ENCODE assay signal across 20 cellular contexts in genomic region chr17:66387391-66387981, GRCh38.
DNase-seq lines count a peak whose midpoint lies in the region; ATAC-seq, FAIRE-seq and TF ChIP-seq lines count a peak whose summit lies in the region.
"Had no signal": no experiment of that assay in that cellular context is flagged by ENCODE, and none has a peak within 500 bp of the region (broad histone marks: within the 10 kb centered on the region; RNA-seq: fewer than 3 reads in every experiment).

No MANE protein-coding gene starts in this region.

- peaks cover 35% of the 10 kb centered on the region for H4K20me1 ChIP-seq in IMR-90 (ENCODE audit: insufficient read depth, low read length)

- CTCF ChIA-PET in IMR-90 (lab: Yijun Ruan, JAX), result no interaction called here

- H3K18ac ChIP-seq in IMR-90 (ENCODE audit: low read depth, low read length), result no peak overlapping the region

- no peak overlapping the region for H2BK20ac ChIP-seq in IMR-90 (ENCODE audit: low read depth, low read length)

- H2AK9ac ChIP-seq in IMR-90 (replicated peaks; ENCODE audit: low read depth, low read length, poor library complexity), result peak overlapping the region; percentile 35

- H3K4me3 ChIP-seq in IMR-90 (ENCODE audit: insufficient read depth, low read depth, low read length) (no peak overlapping the region), pancreas (no peak overlapping the region)
- H3K4me3 ChIP-seq: esophagus muscularis mucosa, left ventricle myocardium inferior had no signal

- no TSS peak for BruUV-seq in IMR-90 (replicated peaks; lab: Mats Ljungman, UMichigan)

- peaks cover 63% of the 10 kb centered on the region for H3K4me1 Mint-ChIP-seq in activated CD4-positive, alpha-beta T cell treated with anti-CD3 and anti-CD28 coated beads, Interleukin-2, amount 10 ng/mL, durations not matched to agents 24 days and 14 days

- no peak for FAIRE-seq in pancreas (lab: Jason Lieb, UNC)
- FAIRE-seq: A204.1 had no signal

- no peak overlapping the region for H2BK15ac ChIP-seq in IMR-90 (ENCODE audit: low read depth, low read length)

- no peak overlapping the region for H2BK5ac ChIP-seq in IMR-90 (ENCODE audit: low read depth, low read length, poor library complexity, severe bottlenecking)

- peaks cover 3% of the 10 kb centered on the region for H3K9me1 ChIP-seq in IMR-90 (ENCODE audit: insufficient read depth, low read length)

- H4K91ac ChIP-seq in IMR-90 (ENCODE audit: insufficient read depth, low read depth, low read length), result no peak overlapping the region

- no peak overlapping the region for H3K56ac ChIP-seq in IMR-90 (ENCODE audit: extremely low read depth, insufficient read depth, low read length)

- no CpG with 5 or more reads among the region's 7 CpGs for WGBS in IMR-90 (ENCODE audit: extremely low coverage in 2 of 2, insufficient read length in 1 of 2), 2 experiments
- 75 to 79% methylated on average over 7 of the region's 7 CpGs for WGBS in pancreas, 2 donors

- H3K79me1 ChIP-seq in IMR-90 (ENCODE audit: low read depth in 1 of 2, low read length in 2 of 2), result peaks cover 35 to 82% of the 10 kb centered on the region in 2 experiments

- peaks cover 57% of the 10 kb centered on the region for H3K36me3 Mint-ChIP-seq in activated CD4-positive, alpha-beta T cell treated with anti-CD3 and anti-CD28 coated beads, Interleukin-2, amount 10 ng/mL, durations not matched to agents 24 days and 14 days (ENCODE audit: low read depth)

- TF ChIP-seq RAD21 in IMR-90 (IDR thresholded peaks at IDR 0.05; ENCODE audit: low read length), result no peak

- peaks cover 8% of the 10 kb centered on the region for H3K4me1 ChIP-seq in IMR-90 (ENCODE audit: control insufficient read depth, insufficient read depth, low read length)
- H3K4me1 ChIP-seq in pancreas, result peaks cover 0 to 14% (median 4%) of the 10 kb centered on the region in 3 donors
- H3K4me1 ChIP-seq: BE2C, left ventricle myocardium inferior, parathyroid adenoma had no signal

- in situ Hi-C loops in IMR-90 (cut with MboI; ENCODE audit: low sequenced_read_pairs), result no loop called here

- H3K27me3 Mint-ChIP-seq in activated CD4-positive, alpha-beta T cell treated with anti-CD3 and anti-CD28 coated beads, Interleukin-2, amount 10 ng/mL, durations not matched to agents 24 days and 14 days, result no peaks in the 10 kb centered on the region

- H2AFZ ChIP-seq in IMR-90 (replicated peaks; ENCODE audit: low read length, poor library complexity), result no peak overlapping the region
- H2AFZ ChIP-seq: parathyroid adenoma had no signal

- H2AK5ac ChIP-seq in IMR-90 (ENCODE audit: low read depth, low read length), result no peak overlapping the region

- no peak overlapping the region for H3K4me2 ChIP-seq in IMR-90 (ENCODE audit: low read depth, low read length)

- no peak overlapping the region for H3K4me3 Mint-ChIP-seq in activated CD4-positive, alpha-beta T cell treated with anti-CD3 and anti-CD28 coated beads, Interleukin-2, amount 10 ng/mL, durations not matched to agents 24 days and 14 days
- H3K4me3 Mint-ChIP-seq: activated T-helper 1 cell treated with anti-CD3 and anti-CD28 coated beads, Interleukin-12 subunit alpha, Interleukin-12 subunit beta, Interleukin-2, Interleukin-4 antibody, amounts not matched to agents 30 ng/mL and 10 ng/mL and 1 ng/mL, durations not matched to agents 14 hours and 24 hours and 36 hours had no signal

- H3K9me3 Mint-ChIP-seq in activated CD4-positive, alpha-beta T cell treated with anti-CD3 and anti-CD28 coated beads, Interleukin-2, amount 10 ng/mL, durations not matched to agents 24 days and 14 days, result no peaks in the 10 kb centered on the region
- H3K9me3 Mint-ChIP-seq: activated T-helper 1 cell treated with anti-CD3 and anti-CD28 coated beads, Interleukin-12 subunit alpha, Interleukin-12 subunit beta, Interleukin-2, Interleukin-4 antibody, amounts not matched to agents 30 ng/mL and 10 ng/mL and 1 ng/mL, durations not matched to agents 14 hours and 24 hours and 36 hours had no signal

- H3K27ac ChIP-seq in IMR-90 (ENCODE audit: insufficient read depth, low read length) (no peak overlapping the region), epithelial cell of prostate (peak overlapping the region; percentile 11), pancreas (peak overlapping the region in 3 of 4 donors; percentile 11 to 38 (median 19))
- H3K27ac ChIP-seq: esophagus muscularis mucosa, left ventricle myocardium inferior, parathyroid adenoma, WERI-Rb-1 had no signal

- no peak overlapping the region for H2BK120ac ChIP-seq in IMR-90 (ENCODE audit: low read depth, low read length)

- H3K9ac ChIP-seq in IMR-90 (ENCODE audit: low read depth, low read length), result no peak overlapping the region
- H3K9ac ChIP-seq: parathyroid adenoma had no signal

- H3K4ac ChIP-seq in IMR-90 (ENCODE audit: low read depth, low read length), result no peak overlapping the region

- H3K14ac ChIP-seq in IMR-90 (replicated peaks; ENCODE audit: low read depth, low read length), result no peak overlapping the region

- H3K9me3 ChIP-seq in IMR-90 (ENCODE audit: control insufficient read depth, insufficient read depth, low read length), result no peaks in the 10 kb centered on the region
- no peaks in the 10 kb centered on the region for H3K9me3 ChIP-seq in pancreas
- H3K9me3 ChIP-seq: BE2C, esophagus muscularis mucosa, left ventricle myocardium inferior had no signal

- no peak for DNase-seq in activated CD4-positive, alpha-beta T cell treated with anti-CD3 and anti-CD28 coated beads, Interleukin-2, amount 10 ng/mL, durations not matched to agents 24 days and 14 days
- no peak for DNase-seq in activated CD4-positive, alpha-beta T cell treated with anti-CD3 and anti-CD28 coated beads for 4 hours
- no peak for DNase-seq in IMR-90
- DNase-seq in epithelial cell of prostate (ENCODE audit: low read depth, low spot score), result no peak
- no peak for DNase-seq in pancreas
- no peak for DNase-seq in NCI-H1436 treated with DMSO at 0.1 percent for 48 hours (lab: John Stamatoyannopoulos, UW)
- DNase-seq: BE2C, GDM1, GOT3, Karpas-422, left ventricle myocardium inferior, NCI-H1092, WERI-Rb-1 had no signal

- H3K27me3 ChIP-seq in IMR-90 (ENCODE audit: control insufficient read depth, insufficient read depth, low read length) (no peaks in the 10 kb centered on the region), pancreas (no peaks in the 10 kb centered on the region)
- H3K27me3 ChIP-seq: BE2C, esophagus muscularis mucosa had no signal

- no peak overlapping the region for H3K23ac ChIP-seq in IMR-90 (ENCODE audit: low read depth, low read length)

- no peak overlapping the region for H4K5ac ChIP-seq in IMR-90 (ENCODE audit: low read depth, low read length)

- ATAC-seq in IMR-90 (ENCODE audit: low read depth) (no peak), pancreas (no peak), GM21515 (IDR thresholded peaks at IDR 0.05; ENCODE audit: unreplicated experiment) (no peak), GM21576 (IDR thresholded peaks at IDR 0.05; ENCODE audit: unreplicated experiment) (no peak)
- ATAC-seq: Right ventricle myocardium inferior had no signal

- peak overlapping the region; percentile 68 for H3K27ac Mint-ChIP-seq in activated CD4-positive, alpha-beta T cell treated with anti-CD3 and anti-CD28 coated beads, Interleukin-2, amount 10 ng/mL, durations not matched to agents 24 days and 14 days

- TF ChIP-seq CTCF in IMR-90 (conservative IDR thresholded peaks at IDR 0.05; ENCODE audit: low read depth, low read length), result no peak
- TF ChIP-seq CTCF in pancreas (IDR thresholded peaks at IDR 0.05), result no peak

- TF ChIP-seq POLR2A in IMR-90 (IDR thresholded peaks at IDR 0.05; ENCODE audit: low read depth, low read length), result no peak

- dilution Hi-C loops in IMR-90 (cut with HindIII; ENCODE audit: low sequenced_read_pairs, unreplicated experiment), result no loop called here

- intact Hi-C loops in activated CD4-positive, alpha-beta T cell treated with anti-CD3 and anti-CD28 coated beads, Interleukin-2, amount 10 ng/mL, durations not matched to agents 24 days and 14 days (cut with micrococcal nuclease), result no loop called here
- intact Hi-C loops in IMR-90 (cut with micrococcal nuclease), result no loop called here
- intact Hi-C loops in pancreas (cut with DNase I), result no loop called here

- H4K8ac ChIP-seq in IMR-90 (ENCODE audit: low read depth in 2 of 2, low read length in 2 of 2), result no peak overlapping the region

- H3K36me3 ChIP-seq in IMR-90 (ENCODE audit: control insufficient read depth, insufficient read depth, low read length) (peaks cover 15% of the 10 kb centered on the region), pancreas (no peaks in the 10 kb centered on the region)
- H3K36me3 ChIP-seq: BE2C, left ventricle myocardium inferior, WERI-Rb-1 had no signal

- POLR2A ChIA-PET in IMR-90 (lab: Charles Lee; ENCODE audit: unreplicated experiment), result no interaction called here

TF ChIP-seq in IMR-90, 13 proteins besides CTCF, POLR2A, EP300 and RAD21 (continues in another document):
- TF ChIP-seq CHD1 (IDR thresholded peaks at IDR 0.05; ENCODE audit: low read depth, low read length) (no peak), MXI1 (IDR thresholded peaks at IDR 0.05; ENCODE audit: borderline replicate concordance, low read depth, low read length) (no peak), RFX5 (IDR thresholded peaks at IDR 0.05; ENCODE audit: low read depth, low read length) (no peak), SMC3 (IDR thresholded peaks at IDR 0.05; ENCODE audit: low read depth, low read length) (no peak), ELK1 (IDR thresholded peaks at IDR 0.05; ENCODE audit: borderline replicate concordance, low read depth, low read length) (no peak), MAZ (IDR thresholded peaks at IDR 0.05; ENCODE audit: borderline replicate concordance, low read depth, low read length) (no peak), RCOR1 (IDR thresholded peaks at IDR 0.05; ENCODE audit: insufficient replicate concordance, low read length) (no peak), NFE2L2 (IDR thresholded peaks at IDR 0.05; ENCODE audit: low read depth, low read length) (no peak), CEBPB (IDR thresholded peaks at IDR 0.05; ENCODE audit: low read depth, low read length) (no peak), USF2 (IDR thresholded peaks at IDR 0.05; ENCODE audit: low read depth, low read length) (no peak)
